In genomic region chr13:110413311-110414040, GRCh38 we compare ENCODE assay signal across 2 cellular contexts.
TF ChIP-seq lines count a peak whose summit lies in the region.

No MANE protein-coding gene starts in this region.

TF ChIP-seq in GM23338, 12 proteins besides CTCF, POLR2A, EP300 and RAD21 (continued from another document):
- no peak for TF ChIP-seq ZNF462 (CRISPR knock-in tag; IDR thresholded peaks at IDR 0.05)
- TF ChIP-seq REST (IDR thresholded peaks at IDR 0.05; ENCODE audit: unreplicated experiment), result no peak
- TF ChIP-seq STAT1 (IDR thresholded peaks at IDR 0.05; ENCODE audit: unreplicated experiment), result no peak
- no peak for TF ChIP-seq ZNF331 (CRISPR knock-in tag; IDR thresholded peaks at IDR 0.05; ENCODE audit: low read depth)
- no peak for TF ChIP-seq POLR2AphosphoS5 (IDR thresholded peaks at IDR 0.05; ENCODE audit: low read depth)
- no peak for TF ChIP-seq CREB1 (CRISPR knock-in tag; IDR thresholded peaks at IDR 0.05; ENCODE audit: low read depth)
- TF ChIP-seq EZH2phosphoT487 (IDR thresholded peaks at IDR 0.05; ENCODE audit: unreplicated experiment), result no peak
- TF ChIP-seq JUNB (IDR thresholded peaks at IDR 0.05; ENCODE audit: unreplicated experiment), result no peak
- TF ChIP-seq NANOG (IDR thresholded peaks at IDR 0.05; ENCODE audit: borderline replicate concordance), result no peak
- TF ChIP-seq ETS1 (IDR thresholded peaks at IDR 0.05), result no peak

TF ChIP-seq in SK-N-SH treated with all-trans-retinoic acid at 6 μM for 48 hours, 23 proteins besides CTCF, POLR2A, EP300 and RAD21 (continued from another document):
- TF ChIP-seq POU6F1 (CRISPR knock-in tag; IDR thresholded peaks at IDR 0.05; ENCODE audit: borderline replicate concordance, low read depth), result no peak
- TF ChIP-seq PATZ1 (CRISPR knock-in tag; IDR thresholded peaks at IDR 0.05; ENCODE audit: borderline replicate concordance), result no peak
- no peak for TF ChIP-seq ZC3H10 (CRISPR knock-in tag; IDR thresholded peaks at IDR 0.05)
- TF ChIP-seq CSRNP3 (CRISPR knock-in tag; IDR thresholded peaks at IDR 0.05), result no peak
- TF ChIP-seq SNAI2 (CRISPR knock-in tag; IDR thresholded peaks at IDR 0.05), result no peak
- TF ChIP-seq CSDC2 (CRISPR knock-in tag; IDR thresholded peaks at IDR 0.05), result no peak
- no peak for TF ChIP-seq ZFP3 (CRISPR knock-in tag; IDR thresholded peaks at IDR 0.05)
- TF ChIP-seq RARB (CRISPR knock-in tag; IDR thresholded peaks at IDR 0.05), result no peak
- no peak for TF ChIP-seq GLIS3 (CRISPR knock-in tag; IDR thresholded peaks at IDR 0.05)
- no peak for TF ChIP-seq ISL1 (CRISPR knock-in tag; IDR thresholded peaks at IDR 0.05)
- TF ChIP-seq TCF4 (CRISPR knock-in tag; IDR thresholded peaks at IDR 0.05; ENCODE audit: borderline replicate concordance), result no peak
- TF ChIP-seq ARNTL (CRISPR knock-in tag; IDR thresholded peaks at IDR 0.05; ENCODE audit: borderline replicate concordance, low read depth), result no peak
